In genomic region chr1:214123061-214123784, GRCh38 we compare ENCODE assay signal across 8 cellular contexts.
DNase-seq lines count a peak whose midpoint lies in the region; ATAC-seq and TF ChIP-seq lines count a peak whose summit lies in the region.

No MANE protein-coding gene starts in this region.

- H3K27ac ChIP-seq in OCI-LY3 (ENCODE audit: low read length) (no peak overlapping the region), thyroid gland (no peak overlapping the region)

- H3K9ac ChIP-seq in OCI-LY3 (ENCODE audit: low read length), result no peak overlapping the region

- peaks cover 6% of the 10 kb centered on the region; the same call in 1 of the 2 replicates for H3K9me3 ChIP-seq in OCI-LY3 (ENCODE audit: insufficient read depth, low read length)
- H3K9me3 ChIP-seq in thyroid gland, result no peaks in the 10 kb centered on the region

- no peak overlapping the region for H3K27ac Mint-ChIP-seq in natural killer cell

- no peak for TF ChIP-seq POLR2A in thyroid gland (IDR thresholded peaks at IDR 0.05)

- peak; percentile 68 for ATAC-seq in GM21381 (IDR thresholded peaks at IDR 0.05; ENCODE audit: unreplicated experiment)
- no peak for ATAC-seq in natural killer cell

- H3K4me3 ChIP-seq in OCI-LY3 (ENCODE audit: low read length) (no peak overlapping the region), thyroid gland (replicated peaks in 1 of 3) (no peak overlapping the region)

- peaks cover 0 to 9% of the 10 kb centered on the region in 2 donors for H3K27me3 Mint-ChIP-seq in natural killer cell (ENCODE audit: low read depth in 2 of 2)

- peak; percentile 96 for DNase-seq in DMS153 (lab: John Stamatoyannopoulos, UW)
- peak; percentile 66 for DNase-seq in LHCN-M2 (ENCODE audit: low read depth)
- DNase-seq in cerebellar cortex (ENCODE audit: low spot score), result peak; percentile 73
- peak; percentile 64 for DNase-seq in kidney glomerular epithelial cell (lab: John Stamatoyannopoulos, UW)
- DNase-seq in thyroid gland, result peak; percentile 67 to 70
- no peak for DNase-seq in natural killer cell

- no peaks in the 10 kb centered on the region for H3K36me3 Mint-ChIP-seq in natural killer cell

- H2AFZ ChIP-seq in OCI-LY3 (ENCODE audit: low read depth, low read length), result no peak overlapping the region

- H3K4me1 ChIP-seq in OCI-LY3 (ENCODE audit: low read length) (no peaks in the 10 kb centered on the region), thyroid gland (no peaks in the 10 kb centered on the region)

- no peaks in the 10 kb centered on the region for H3K4me1 Mint-ChIP-seq in natural killer cell

- no peaks in the 10 kb centered on the region for H3K79me2 ChIP-seq in OCI-LY3 (ENCODE audit: low read length)

- no peaks in the 10 kb centered on the region for H4K20me1 ChIP-seq in OCI-LY3 (ENCODE audit: insufficient read depth, low read length)

- TF ChIP-seq CTCF in OCI-LY3 (IDR thresholded peaks at IDR 0.05; ENCODE audit: low read depth, low read length) (peak; percentile 84), thyroid gland (IDR thresholded peaks at IDR 0.05) (peak in 4 of 6 experiments; percentile 65 to 88 (median 74)), natural killer cell (IDR thresholded peaks at IDR 0.05) (no peak)

- H3K27me3 ChIP-seq in OCI-LY3 (ENCODE audit: low read depth, low read length), result no peaks in the 10 kb centered on the region
- no peaks in the 10 kb centered on the region for H3K27me3 ChIP-seq in thyroid gland

- peaks cover 2% of the 10 kb centered on the region in 2 donors for H3K9me3 Mint-ChIP-seq in natural killer cell

- H3K4me3 Mint-ChIP-seq in natural killer cell, result no peak overlapping the region

- intact Hi-C loops in thyroid gland (cut with DNase I) (no loop called here), natural killer cell (cut with micrococcal nuclease) (no loop called here)

- whole genome bisulfite sequencing in thyroid gland, 2 donors, result 4 to 8% methylated on average over 7 of the region's 7 CpGs

- peak overlapping the region; percentile 31; the same call in 1 of the 2 replicates for H3K4me2 ChIP-seq in OCI-LY3 (ENCODE audit: low read length)

- no peaks in the 10 kb centered on the region for H3K36me3 ChIP-seq in OCI-LY3 (replicated peaks; ENCODE audit: low read depth, low read length)
- H3K36me3 ChIP-seq in thyroid gland, result no peaks in the 10 kb centered on the region
